In genomic region chr16:1818873-1819525, GRCh38 we compare ENCODE assay signal across 24 cellular contexts. TPM values are rescaled to one million over a fixed set of nuclear protein-coding genes. Genes with fewer than 3 reads are reported as not detected.
"Had no signal": no experiment of that assay in that cellular context is flagged by ENCODE, and none has a peak within 500 bp of the region (broad histone marks: within the 10 kb centered on the region; RNA-seq: fewer than 3 reads in every experiment).

No MANE protein-coding gene starts in this region.

- H3K27ac Mint-ChIP-seq: activated CD4-positive, alpha-beta T cell treated with anti-CD3 and anti-CD28 coated beads, Interleukin-2, amount 10 ng/mL, durations not matched to agents 24 days and 14 days; activated CD8-positive, alpha-beta memory T cell treated with anti-CD3 and anti-CD28 coated beads, Interleukin-2, amount 10 ng/mL, durations not matched to agents 7 days and 5 days; activated naive CD4-positive, alpha-beta T cell treated with anti-CD3 and anti-CD28 coated beads, Interleukin-2, amount 50 U/mL, for 24 hours; activated T-helper 1 cell treated with anti-CD3 and anti-CD28 coated beads, Interleukin-12 subunit alpha, Interleukin-12 subunit beta, Interleukin-2, Interleukin-4 antibody, amounts not matched to agents 30 ng/mL and 10 ng/mL and 1 ng/mL, durations not matched to agents 14 hours and 24 hours and 36 hours; T-helper 1 cell treated with Interleukin-12 subunit alpha and Interleukin-12 subunit beta and Interleukin-4 antibody, amounts not matched to agents 30 μg/mL and 1 μg/mL, for 36 hours had no signal

- H3K27me3 Mint-ChIP-seq: activated CD4-positive, alpha-beta T cell treated with anti-CD3 and anti-CD28 coated beads, Interleukin-2, amount 10 ng/mL, durations not matched to agents 24 days and 14 days; activated CD8-positive, alpha-beta memory T cell treated with anti-CD3 and anti-CD28 coated beads, Interleukin-2, amount 10 ng/mL, durations not matched to agents 7 days and 5 days; activated naive CD4-positive, alpha-beta T cell treated with anti-CD3 and anti-CD28 coated beads, Interleukin-2, amount 50 U/mL, for 24 hours; activated T-cell treated with anti-CD3 and anti-CD28 coated beads, Interleukin-2, amount 50 U/mL, for 24 hours; brain had no signal

- H3K9ac ChIP-seq: KMS-11 had no signal

- H3K9me3 ChIP-seq: Peyer's patch had no signal

- H3K27ac ChIP-seq: KMS-11, Peyer's patch, RWPE1 had no signal

- H3K27me3 ChIP-seq: Peyer's patch had no signal

- H3K9me3 Mint-ChIP-seq: activated CD4-positive, alpha-beta T cell treated with anti-CD3 and anti-CD28 coated beads, Interleukin-2, amount 10 ng/mL, durations not matched to agents 24 days and 14 days; activated naive CD4-positive, alpha-beta T cell treated with anti-CD3 and anti-CD28 coated beads, Interleukin-2, amount 50 U/mL, for 24 hours; activated T-cell treated with anti-CD3 and anti-CD28 coated beads, Interleukin-2, amount 50 U/mL, for 24 hours; activated T-helper 1 cell treated with anti-CD3 and anti-CD28 coated beads, Interleukin-12 subunit alpha, Interleukin-12 subunit beta, Interleukin-2, Interleukin-4 antibody, amounts not matched to agents 30 ng/mL and 10 ng/mL and 1 ng/mL, durations not matched to agents 14 hours and 24 hours and 36 hours; brain; T-helper 1 cell treated with Interleukin-12 subunit alpha and Interleukin-12 subunit beta and Interleukin-4 antibody, amounts not matched to agents 30 μg/mL and 1 μg/mL, for 36 hours had no signal

- DNase-seq: activated CD4-positive, alpha-beta T cell treated with anti-CD3 and anti-CD28 coated beads for 1 hour; activated CD4-positive, alpha-beta T cell treated with anti-CD3 and anti-CD28 coated beads, Interleukin-2, amount 10 ng/mL, durations not matched to agents 24 days and 14 days; activated CD4-positive, alpha-beta T cell treated with anti-CD3 and anti-CD28 coated beads, Interleukin-2, amount 50 U/mL, for 48 hours; activated CD8-positive, alpha-beta memory T cell treated with anti-CD3 and anti-CD28 coated beads, Interleukin-2, amount 10 ng/mL, durations not matched to agents 7 days and 5 days; activated effector memory CD4-positive, alpha-beta T cell treated with Interleukin-2 at 50 U/mL for 16 hours; activated naive CD4-positive, alpha-beta T cell; activated T-cell treated with anti-CD3 and anti-CD28 coated beads, Interleukin-2, amount 50 U/mL, for 24 hours; amygdala; MM.1S; NCI-H1105; NCI-H1436 treated with DMSO at 0.1 percent for 48 hours; NCI-H187; NCI-H2081; NCI-H510A treated with DMSO at 0.1 percent for 48 hours; SHP77 treated with DMSO at 0.1 percent for 48 hours had no signal

- H3K4me3 Mint-ChIP-seq: activated CD4-positive, alpha-beta T cell treated with anti-CD3 and anti-CD28 coated beads, Interleukin-2, amount 10 ng/mL, durations not matched to agents 24 days and 14 days; activated CD8-positive, alpha-beta memory T cell treated with anti-CD3 and anti-CD28 coated beads, Interleukin-2, amount 10 ng/mL, durations not matched to agents 7 days and 5 days; activated naive CD4-positive, alpha-beta T cell treated with anti-CD3 and anti-CD28 coated beads, Interleukin-2, amount 50 U/mL, for 24 hours; activated T-cell treated with anti-CD3 and anti-CD28 coated beads, Interleukin-2, amount 50 U/mL, for 24 hours; activated T-helper 1 cell treated with anti-CD3 and anti-CD28 coated beads, Interleukin-12 subunit alpha, Interleukin-12 subunit beta, Interleukin-2, Interleukin-4 antibody, amounts not matched to agents 30 ng/mL and 10 ng/mL and 1 ng/mL, durations not matched to agents 14 hours and 24 hours and 36 hours; brain; T-helper 1 cell treated with Interleukin-12 subunit alpha and Interleukin-12 subunit beta and Interleukin-4 antibody, amounts not matched to agents 30 μg/mL and 1 μg/mL, for 36 hours had no signal

- H3K4me2 ChIP-seq: KMS-11 had no signal

- H3K4me3 ChIP-seq: Peyer's patch had no signal

- ATAC-seq: activated CD8-positive, alpha-beta memory T cell treated with anti-CD3 and anti-CD28 coated beads, Interleukin-2, amount 10 ng/mL, durations not matched to agents 7 days and 5 days had no signal

RNA-seq across cellular contexts. Expression of gene IGFALS, which starts 25.5 kb away (rescaled TPM):
- total RNA-seq: activated CD8-positive, alpha-beta memory T cell treated with anti-CD3 and anti-CD28 coated beads, Interleukin-2, amount 10 ng/mL, durations not matched to agents 7 days and 5 days; activated T-helper 1 cell treated with anti-CD3 and anti-CD28 coated beads, Interleukin-12 subunit alpha, Interleukin-12 subunit beta, Interleukin-2, Interleukin-4 antibody, amounts not matched to agents 30 ng/mL and 10 ng/mL and 1 ng/mL, durations not matched to agents 14 hours and 24 hours and 36 hours; astrocyte; SK-MEL-5 had no signal
